In genomic region chr11:100584201-100584600, GRCh38 we compare ENCODE assay signal across 29 cellular contexts.
"Had no signal": no experiment of that assay in that cellular context is flagged by ENCODE, and none has a peak within 500 bp of the region (broad histone marks: within the 10 kb centered on the region; RNA-seq: fewer than 3 reads in every experiment).

No MANE protein-coding gene starts in this region.

- H2AFZ ChIP-seq: neural progenitor cell, parathyroid adenoma had no signal

- H3K4me3 ChIP-seq: adrenal gland, ascending aorta, heart right ventricle, left ventricle myocardium inferior, lung, neural progenitor cell, right atrium auricular region, testis, transverse colon had no signal

- H3K4me3 Mint-ChIP-seq: activated naive CD4-positive, alpha-beta T cell treated with anti-CD3 and anti-CD28 coated beads for 36 hours; activated naive CD8-positive, alpha-beta T cell treated with anti-CD3 and anti-CD28 coated beads for 36 hours; brain; natural killer cell; neural progenitor cell had no signal

- FAIRE-seq: endothelial cell of umbilical vein, TTC549 had no signal

- H3K9me3 Mint-ChIP-seq: activated naive CD8-positive, alpha-beta T cell treated with anti-CD3 and anti-CD28 coated beads for 36 hours; natural killer cell had no signal

- H3K9ac ChIP-seq: neural progenitor cell, parathyroid adenoma had no signal

- H3K27ac ChIP-seq: adrenal gland, ascending aorta, heart right ventricle, left ventricle myocardium inferior, neural progenitor cell, parathyroid adenoma, right atrium auricular region, testis, transverse colon, VCaP had no signal

- H3K36me3 ChIP-seq: adrenal gland, ascending aorta, heart right ventricle, left ventricle myocardium inferior, neural progenitor cell, right atrium auricular region, transverse colon had no signal

- H3K27me3 ChIP-seq: adrenal gland, ascending aorta, heart right ventricle, neural progenitor cell, right atrium auricular region, testis, transverse colon had no signal

- H3K27ac Mint-ChIP-seq: activated naive CD4-positive, alpha-beta T cell treated with anti-CD3 and anti-CD28 coated beads for 36 hours; activated naive CD8-positive, alpha-beta T cell treated with anti-CD3 and anti-CD28 coated beads for 36 hours; brain; natural killer cell; neural progenitor cell had no signal

- H3K9me3 ChIP-seq: adrenal gland, ascending aorta, heart right ventricle, left ventricle myocardium inferior, right atrium auricular region, testis, transverse colon had no signal

- H3K4me1 Mint-ChIP-seq: activated naive CD8-positive, alpha-beta T cell treated with anti-CD3 and anti-CD28 coated beads for 36 hours; brain; natural killer cell; neural progenitor cell had no signal

- H3K4me2 ChIP-seq: neural progenitor cell had no signal

- H3K4me1 ChIP-seq: ascending aorta, neural progenitor cell, parathyroid adenoma, testis, transverse colon had no signal

- ATAC-seq: activated CD4-positive, CD25-positive, alpha-beta regulatory T cell treated with anti-CD3 and anti-CD28 coated beads, Interleukin-2, amount 50 U/mL, for 24 hours; esophagus mucosa; heart right ventricle; natural killer cell; stimulated activated naive CD8-positive, alpha-beta T cell treated with anti-CD3 and anti-CD28 coated beads, Interleukin-15, Interleukin-2, amounts not matched to agents 100 U/mL and 50 U/mL, for 24 hours had no signal

- DNase-seq: activated CD4-positive, alpha-beta T cell treated with anti-CD3 and anti-CD28 coated beads for 48 hours; activated CD4-positive, alpha-beta T cell treated with anti-CD3 and anti-CD28 coated beads, Interleukin-2, amount 50 U/mL, for 48 hours; activated CD8-positive, alpha-beta memory T cell treated with anti-CD3 and anti-CD28 coated beads for 24 hours; activated effector memory CD4-positive, alpha-beta T cell treated with anti-CD3 and anti-CD28 coated beads, Interleukin-2, amount 50 U/mL, for 16 hours; activated naive CD4-positive, alpha-beta T cell treated with anti-CD3 and anti-CD28 coated beads for 36 hours; activated naive CD8-positive, alpha-beta T cell treated with anti-CD3 and anti-CD28 coated beads for 36 hours; adrenal gland; foreskin fibroblast; heart right ventricle; left ventricle myocardium inferior; mesendoderm; natural killer cell; occipital lobe; stimulated activated CD4-positive, alpha-beta T cell treated with anti-CD3 and anti-CD28 coated beads, Interleukin-12 subunit alpha, Interleukin-12 subunit beta, amount 100 ng/mL, for 4 hours; stimulated activated CD4-positive, alpha-beta T cell treated with anti-CD3 and anti-CD28 coated beads, Interleukin-4, amount 100 ng/mL, for 1 hour; stimulated activated naive CD8-positive, alpha-beta T cell treated with anti-CD3 and anti-CD28 coated beads, Interleukin-15, Interleukin-2, amounts not matched to agents 100 U/mL and 50 U/mL, for 24 hours; testis; transverse colon had no signal

- H3K79me2 ChIP-seq: parathyroid adenoma had no signal

- H3K27me3 Mint-ChIP-seq: activated naive CD8-positive, alpha-beta T cell treated with anti-CD3 and anti-CD28 coated beads for 36 hours had no signal

- H3K36me3 Mint-ChIP-seq: activated naive CD8-positive, alpha-beta T cell treated with anti-CD3 and anti-CD28 coated beads for 36 hours; brain; natural killer cell; neural progenitor cell had no signal
